ENCODE assay signal across 27 cellular contexts in the genomic region with DNA sequence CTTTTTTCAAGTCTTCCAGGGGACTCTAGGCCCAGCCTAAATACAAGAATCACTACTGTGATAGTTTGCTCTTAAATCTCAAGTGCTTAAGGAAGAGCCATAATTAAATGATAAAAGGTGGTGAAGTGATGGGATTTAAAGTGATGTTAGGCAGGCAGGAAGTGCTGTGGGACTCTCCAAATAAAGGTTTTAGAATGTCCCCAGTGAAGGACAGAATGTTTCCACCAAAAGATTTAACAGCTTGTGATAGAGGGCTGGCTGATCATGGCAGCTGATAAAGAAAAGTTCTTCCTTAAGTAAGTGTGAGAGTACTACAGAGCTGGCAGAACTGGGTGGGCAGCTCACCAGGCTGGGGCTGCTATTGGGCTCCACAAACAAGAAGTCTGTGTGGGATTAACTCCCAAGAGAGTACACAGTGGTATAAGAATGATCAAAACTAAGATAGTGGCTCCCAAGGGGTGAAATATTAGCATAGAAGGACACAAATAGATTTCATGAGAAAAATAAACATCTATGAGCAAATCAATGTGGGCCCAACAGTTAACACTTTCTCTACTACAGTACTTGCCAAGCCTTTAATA.
"Had no signal": no experiment of that assay in that cellular context is flagged by ENCODE, and none has a peak within 500 bp of the region (broad histone marks: within the 10 kb centered on the region; RNA-seq: fewer than 3 reads in every experiment).

No MANE protein-coding gene starts in this region.

- H3K36me3 Mint-ChIP-seq: activated naive CD8-positive, alpha-beta T cell had no signal

- H3K9me3 ChIP-seq: Peyer's patch had no signal

- H3K27ac Mint-ChIP-seq: activated CD4-positive, alpha-beta memory T cell treated with anti-CD3 and anti-CD28 coated beads, Interleukin-2, amount 10 ng/mL, durations not matched to agents 7 days and 5 days; activated naive CD4-positive, alpha-beta T cell treated with anti-CD3 and anti-CD28 coated beads for 36 hours; activated naive CD8-positive, alpha-beta T cell; activated T-helper 17 cell treated with anti-CD3 and anti-CD28 coated beads, Interleukin-2, amount 50 U/mL, for 72 hours; T-helper 17 cell had no signal

- H3K4me2 ChIP-seq: KMS-11 had no signal

- H3K4me1 Mint-ChIP-seq: activated CD4-positive, alpha-beta memory T cell treated with anti-CD3 and anti-CD28 coated beads, Interleukin-2, amount 10 ng/mL, durations not matched to agents 7 days and 5 days; activated T-helper 17 cell treated with anti-CD3 and anti-CD28 coated beads, Interleukin-2, amount 50 U/mL, for 72 hours; T-helper 17 cell had no signal

- H3K4me3 Mint-ChIP-seq: activated CD4-positive, alpha-beta memory T cell treated with anti-CD3 and anti-CD28 coated beads, Interleukin-2, amount 10 ng/mL, durations not matched to agents 7 days and 5 days; activated naive CD4-positive, alpha-beta T cell treated with anti-CD3 and anti-CD28 coated beads for 36 hours; activated naive CD8-positive, alpha-beta T cell; activated T-helper 17 cell treated with anti-CD3 and anti-CD28 coated beads, Interleukin-2, amount 50 U/mL, for 72 hours; T-helper 17 cell had no signal

- H3K4me1 ChIP-seq: Peyer's patch had no signal

- H3K27me3 Mint-ChIP-seq: activated CD4-positive, alpha-beta memory T cell treated with anti-CD3 and anti-CD28 coated beads, Interleukin-2, amount 10 ng/mL, durations not matched to agents 7 days and 5 days; activated naive CD8-positive, alpha-beta T cell; activated T-helper 17 cell treated with anti-CD3 and anti-CD28 coated beads, Interleukin-2, amount 50 U/mL, for 72 hours; T-helper 17 cell had no signal

- H3K9ac ChIP-seq: KMS-11 had no signal

- H3K4me3 ChIP-seq: cardiac muscle cell, Peyer's patch had no signal

- H3K27ac ChIP-seq: brain microvascular endothelial cell, cardiac muscle cell, KMS-11, Peyer's patch had no signal

- DNase-seq: activated CD4-positive, alpha-beta memory T cell treated with anti-CD3 and anti-CD28 coated beads, Interleukin-2, amount 10 ng/mL, durations not matched to agents 7 days and 5 days; activated CD4-positive, alpha-beta T cell treated with anti-CD3 and anti-CD28 coated beads, Interleukin-2, amount 50 U/mL, for 1 hour; activated CD4-positive, CD25-positive, alpha-beta regulatory T cell; activated gamma-delta T cell; activated naive CD4-positive, alpha-beta T cell treated with anti-CD3 and anti-CD28 coated beads for 36 hours; activated T-cell treated with anti-CD3 and anti-CD28 coated beads for 4 hours; activated T-cell treated with anti-CD3 and anti-CD28 coated beads, Interleukin-2, amount 50 U/mL, for 48 hours; amygdala; brain microvascular endothelial cell; MV-4-11; NCI-H1105; NCI-H1436 treated with DMSO at 0.1 percent for 48 hours; NCI-H187; NCI-H2081; NCI-H2171; NCI-H2227 treated with DMSO at 0.1 percent for 48 hours; NCI-H446 treated with DMSO at 0.1 percent for 48 hours; NCI-H524 treated with DMSO at 0.1 percent for 48 hours; NCI-H748 treated with DMSO at 0.1 percent for 48 hours; Peyer's patch; SHP77 treated with DMSO at 0.1 percent for 48 hours; T-helper 17 cell; T-helper 9 cell had no signal

- H3K9me3 Mint-ChIP-seq: activated CD4-positive, alpha-beta memory T cell treated with anti-CD3 and anti-CD28 coated beads, Interleukin-2, amount 10 ng/mL, durations not matched to agents 7 days and 5 days; activated naive CD4-positive, alpha-beta T cell treated with anti-CD3 and anti-CD28 coated beads for 36 hours had no signal

- H3K36me3 ChIP-seq: brain microvascular endothelial cell, cardiac muscle cell, Peyer's patch had no signal

- H3K27me3 ChIP-seq: brain microvascular endothelial cell, cardiac muscle cell, Peyer's patch had no signal
